In the genomic region with DNA sequence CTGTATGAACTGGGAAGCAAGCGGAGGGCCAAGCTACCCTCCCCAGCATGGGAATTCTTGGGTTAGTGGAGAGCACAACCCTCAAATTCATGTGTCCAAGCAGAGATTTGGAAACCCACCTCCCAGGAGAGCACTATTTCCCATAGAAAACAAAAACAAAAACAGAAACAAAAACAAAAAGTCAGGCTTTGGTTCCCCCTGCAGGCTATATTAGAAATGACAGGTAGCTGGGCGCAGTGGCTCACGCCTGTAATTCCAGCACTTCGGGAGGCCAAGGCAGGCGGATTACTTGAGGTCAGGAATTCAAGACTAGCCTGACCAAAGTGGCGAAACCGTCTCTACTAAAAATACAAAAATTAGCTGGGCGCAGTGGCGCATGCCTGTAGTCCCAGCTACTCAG, we compare ENCODE assay signal across 8 cellular contexts. TPM values are rescaled to one million over a fixed set of nuclear protein-coding genes. Genes with fewer than 3 reads are reported as not detected.
DNase-seq lines count a peak whose midpoint lies in the region; ATAC-seq and TF ChIP-seq lines count a peak whose summit lies in the region.

No MANE protein-coding gene starts in this region.

- BruUV-seq in HCT116 (replicated peaks; lab: Mats Ljungman, UMichigan) = no TSS peak

- TF ChIP-seq RAD21 in HCT116 (IDR thresholded peaks at IDR 0.05; ENCODE audit: low read depth) = peak; percentile 87

- ATAC-seq in HCT116 = peak; percentile 73
- peak in 3 of 4 donors; percentile 31 to 58 (median 50) for ATAC-seq in heart left ventricle
- peak; percentile 78 for ATAC-seq in sciatic nerve
- ATAC-seq in GM19455 (IDR thresholded peaks at IDR 0.05; ENCODE audit: unreplicated experiment) = no peak

- peak; percentile 71 for TF ChIP-seq CTCF in BE2C (IDR thresholded peaks at IDR 0.05; ENCODE audit: low read depth, low read length)
- TF ChIP-seq CTCF in HCT116 (IDR thresholded peaks at IDR 0.05 in 2 of 3, conservative IDR thresholded peaks at IDR 0.05 in 1 of 3; ENCODE audit: borderline replicate concordance in 1 of 3, insufficient read depth in 1 of 3, low read depth in 2 of 3, low read length in 2 of 3) = peak; percentile 61 to 85 (median 76); a peak in 5 of 6 replicates
- TF ChIP-seq CTCF in heart left ventricle (IDR thresholded peaks at IDR 0.05) = peak; percentile 77 to 90 (median 85)

- H3K27ac ChIP-seq in HCT116 (ENCODE audit: low read depth, low read length) (no peak overlapping the region), heart left ventricle (peak overlapping the region in 10 of 12 donors; percentile 0 to 71 (median 46))

- CTCF ChIA-PET in HCT116 (lab: Charles Lee) = interaction anchor here (0.6 to 2.4 kb wide), 17 partner anchors 10 to 825 kb away, joined by 3 to 24 read pairs (median 4); a partner anchor contains a TSS
- CTCF ChIA-PET in activated CD4-positive, alpha-beta memory T cell treated with anti-CD3 and anti-CD28 coated beads for 36 hours (lab: Charles Lee) = interaction anchor here (0.5 to 14.0 kb wide), 29 partner anchors 9 to 739 kb away, joined by 3 to 222 read pairs (median 3); a partner anchor contains a TSS

- peak overlapping the region; percentile 46 for H3K4me2 ChIP-seq in HCT116 (ENCODE audit: low read length)

- WGBS in heart left ventricle, 4 donors = 23 to 34% (median 24%) methylated on average over 9 of the region's 9 CpGs

- no peaks in the 10 kb centered on the region for H3K9me3 Mint-ChIP-seq in activated CD4-positive, alpha-beta memory T cell treated with anti-CD3 and anti-CD28 coated beads for 36 hours

- RAD21 ChIA-PET in HCT116 (lab: Charles Lee; ENCODE audit: low non-redundant PET in 1 of 2, low total read pairs in 2 of 2, uncharacterized antibody in 2 of 2, unreplicated experiment in 2 of 2) = interaction anchor here (0.6 to 0.7 kb wide), 3 partner anchors 14 to 510 kb away, joined by 3 to 6 read pairs (median 3); a partner anchor contains a TSS

- H3K4me3 ChIP-seq in BE2C (ENCODE audit: low read depth, low read length) = no peak overlapping the region
- no peak overlapping the region for H3K4me3 ChIP-seq in HCT116 (replicated peaks in 1 of 2; ENCODE audit: low read depth in 1 of 2, low read length in 2 of 2)
- peak overlapping the region in 7 of 12 donors; percentile 2 to 40 (median 18) for H3K4me3 ChIP-seq in heart left ventricle

- H3K36me3 Mint-ChIP-seq in activated CD4-positive, alpha-beta memory T cell treated with anti-CD3 and anti-CD28 coated beads for 36 hours = peaks cover 7% of the 10 kb centered on the region

- no peak overlapping the region for H2AFZ ChIP-seq in HCT116 (ENCODE audit: low read depth, low read length, poor library complexity, severe bottlenecking)

- H3K4me1 Mint-ChIP-seq in activated CD4-positive, alpha-beta memory T cell treated with anti-CD3 and anti-CD28 coated beads for 36 hours (ENCODE audit: low read depth) = peaks cover 18% of the 10 kb centered on the region

- in situ Hi-C loops in KBM-7 (cut with MboI; ENCODE audit: low pct_unique_long_range_greater_than_20kb, low sequenced_read_pairs) = no loop called here

- no peak overlapping the region for H3K4me3 Mint-ChIP-seq in activated CD4-positive, alpha-beta memory T cell treated with anti-CD3 and anti-CD28 coated beads for 36 hours

- H3K27me3 Mint-ChIP-seq in activated CD4-positive, alpha-beta memory T cell treated with anti-CD3 and anti-CD28 coated beads for 36 hours = no peaks in the 10 kb centered on the region

- no peak overlapping the region for H3K27ac Mint-ChIP-seq in activated CD4-positive, alpha-beta memory T cell treated with anti-CD3 and anti-CD28 coated beads for 36 hours

- TF ChIP-seq POLR2A in HCT116 (IDR thresholded peaks at IDR 0.05; ENCODE audit: borderline replicate concordance, extremely low read depth, insufficient read depth, insufficient read length) (no peak), heart left ventricle (IDR thresholded peaks at IDR 0.05) (no peak)

- no peaks in the 10 kb centered on the region for H3K9me2 ChIP-seq in HCT116 (ENCODE audit: insufficient read depth)

- H3K9me3 ChIP-seq in BE2C (no peaks in the 10 kb centered on the region), HCT116 (ENCODE audit: control insufficient read depth in 1 of 2, insufficient read depth in 1 of 2, low read depth in 1 of 2, low read length in 2 of 2) (no peaks in the 10 kb centered on the region), heart left ventricle (no peaks in the 10 kb centered on the region)

- DNase-seq in BE2C (peak; percentile 37), HCT116 (ENCODE audit: low read depth, low spot score) (no peak), heart left ventricle (no peak), sciatic nerve (ENCODE audit: low spot score) (no peak), GDM1 (lab: John Stamatoyannopoulos, UW) (no peak), KBM-7 (no peak)
- DNase-seq in activated CD4-positive, alpha-beta memory T cell treated with anti-CD3 and anti-CD28 coated beads for 36 hours = peak; percentile 41

- POLR2A ChIA-PET in HCT116 (lab: Charles Lee) = interaction anchor here (1.4 kb wide), 1 partner anchor 11 kb away, joined by 4 read pairs; a partner anchor contains a TSS
- POLR2A ChIA-PET in activated CD4-positive, alpha-beta memory T cell treated with anti-CD3 and anti-CD28 coated beads for 36 hours (lab: Charles Lee) = interaction anchor here (0.9 kb wide), 1 partner anchor 10 kb away, joined by 5 read pairs; a partner anchor contains a TSS

- no peak overlapping the region for H3K9ac ChIP-seq in HCT116 (ENCODE audit: low read length)

- H3K4me1 ChIP-seq in BE2C (no peaks in the 10 kb centered on the region; the same call in 1 of the 2 replicates), HCT116 (ENCODE audit: control insufficient read depth in 1 of 2, insufficient read depth in 2 of 2, low read length in 2 of 2) (peaks cover 6 to 37% of the 10 kb centered on the region in 2 experiments; a peak in 3 of 4 replicates), heart left ventricle (peaks cover 0 to 25% (median 8%) of the 10 kb centered on the region in 12 donors)

- H3K27me3 ChIP-seq in BE2C = no peaks in the 10 kb centered on the region
- H3K27me3 ChIP-seq in HCT116 (ENCODE audit: insufficient read depth, low read length) = no peaks in the 10 kb centered on the region
- no peaks in the 10 kb centered on the region for H3K27me3 ChIP-seq in heart left ventricle

- H3K79me2 ChIP-seq in HCT116 (ENCODE audit: insufficient read depth, low read length) = no peaks in the 10 kb centered on the region

- H3K36me3 ChIP-seq in BE2C = no peaks in the 10 kb centered on the region; the same call in none of the 2 replicates
- H3K36me3 ChIP-seq in HCT116 (ENCODE audit: control insufficient read depth in 1 of 2, insufficient read depth in 2 of 2, low read length in 2 of 2) = no peaks in the 10 kb centered on the region
- H3K36me3 ChIP-seq in heart left ventricle = peaks cover 0 to 50% (median 41%) of the 10 kb centered on the region in 9 donors

- no peaks in the 10 kb centered on the region for H4K20me1 ChIP-seq in HCT116 (ENCODE audit: insufficient read depth)

- intact Hi-C loops in HCT116 (cut with micrococcal nuclease) (loop anchor here (5.0 kb wide), 3 partner anchors 369 to 739 kb away; a partner anchor contains a TSS), heart left ventricle (cut with DNase I) (loop anchor here in 2 of 10 donors (1.0 to 2.0 kb wide), 2 partner anchors 15 to 16 kb away; no protein-coding TSS in a partner anchor), sciatic nerve (cut with DNase I) (no loop called here)
- intact Hi-C loops in activated CD4-positive, alpha-beta memory T cell treated with anti-CD3 and anti-CD28 coated beads for 36 hours (cut with micrococcal nuclease) = loop anchor here (2.0 kb wide), 1 partner anchor 17 kb away; no protein-coding TSS in a partner anchor

TF ChIP-seq in HCT116, 20 proteins besides CTCF, POLR2A, EP300 and RAD21 (continues in another document):
- TF ChIP-seq SP1 (IDR thresholded peaks at IDR 0.05; ENCODE audit: low read depth) (no peak), EGR1 (IDR thresholded peaks at IDR 0.05; ENCODE audit: low read depth) (no peak)

RNA-seq across cellular contexts. Expression of a gene that starts 10.8 kb away (rescaled TPM):
- 11.1 TPM for polyA plus RNA-seq in BE2C (2012; ENCODE audit: insufficient read depth, insufficient read length, low read depth)
- 1.2 TPM for total RNA-seq in HCT116 (2021; ENCODE audit: unreplicated experiment)
- 1.5 and 2.0 TPM in 2 replicates for polyA plus RNA-seq in HCT116 (2012)
- total RNA-seq in activated CD4-positive, alpha-beta memory T cell treated with anti-CD3 and anti-CD28 coated beads for 36 hours = 10 to 100 TPM; 16.4 to 18.3 TPM
- total RNA-seq in heart left ventricle = 10 to 100 TPM; 37.6 to 98.4 (median 54.2) TPM
- 10 to 100 TPM; 18.5 to 20.4 TPM for polyA plus RNA-seq in heart left ventricle
- 50.5 TPM for total RNA-seq in sciatic nerve

RNA-seq across cellular contexts. Expression of a gene that starts 12.4 kb away (rescaled TPM):
- 19.6 TPM for polyA plus RNA-seq in BE2C (2012; ENCODE audit: insufficient read depth, insufficient read length, low read depth)
- 20.2 TPM for total RNA-seq in HCT116 (2021; ENCODE audit: unreplicated experiment)
- polyA plus RNA-seq in HCT116 (2012) = 12.5 and 16.3 TPM in 2 replicates
- 10 to 100 TPM; 12.5 to 17.5 TPM for total RNA-seq in activated CD4-positive, alpha-beta memory T cell treated with anti-CD3 and anti-CD28 coated beads for 36 hours
- 10 to 100 TPM; 32.5 to 65.3 (median 42.0) TPM for total RNA-seq in heart left ventricle
- polyA plus RNA-seq in heart left ventricle = 10 to 100 TPM; 15.1 to 22.8 TPM
- total RNA-seq in sciatic nerve = 22.6 TPM

RNA-seq across cellular contexts. Expression of a gene that starts 13.8 kb away (rescaled TPM):
- 1.2 TPM for polyA plus RNA-seq in BE2C (2012; ENCODE audit: insufficient read depth, insufficient read length, low read depth)
- total RNA-seq in HCT116 (2021; ENCODE audit: unreplicated experiment) (2.7 TPM), heart left ventricle (1 to 10 TPM in 1 of 9 donors, under 1 TPM in 3, not detected in 5; 0.12 to 2.0 (median 0.35) TPM), sciatic nerve (5.6 TPM)
- 3.1 and 3.5 TPM in 2 replicates for polyA plus RNA-seq in HCT116 (2012)
- under 1 TPM in 1 of 2 experiments, not detected in 1; 0.19 TPM for total RNA-seq in activated CD4-positive, alpha-beta memory T cell treated with anti-CD3 and anti-CD28 coated beads for 36 hours
- under 1 TPM in 1 of 2 donors, not detected in 1; 0.19 TPM for polyA plus RNA-seq in heart left ventricle

RNA-seq across cellular contexts. Expression of a gene that starts 21.3 kb away (rescaled TPM):
- polyA plus RNA-seq in BE2C (2012; ENCODE audit: insufficient read depth, insufficient read length, low read depth) = 174 TPM
- total RNA-seq in HCT116 (2021; ENCODE audit: unreplicated experiment) (218 TPM), heart left ventricle (100 to 1,000 TPM in 2 of 9 donors, 10 to 100 TPM in 7; 51.7 to 113 (median 76.1) TPM), sciatic nerve (215 TPM)
- polyA plus RNA-seq in HCT116 (2012) = 162 and 205 TPM in 2 replicates
- total RNA-seq in activated CD4-positive, alpha-beta memory T cell treated with anti-CD3 and anti-CD28 coated beads for 36 hours = 100 to 1,000 TPM; 153 to 160 TPM
- 10 to 100 TPM; 72.0 to 94.1 TPM for polyA plus RNA-seq in heart left ventricle

RNA-seq across cellular contexts. Expression of a gene that starts 40.5 kb away (rescaled TPM):
- polyA plus RNA-seq in BE2C (2012; ENCODE audit: insufficient read depth, insufficient read length, low read depth) = 0.26 TPM
- total RNA-seq in HCT116 (2021; ENCODE audit: unreplicated experiment) (0.86 TPM), heart left ventricle (under 1 TPM in 7 of 9 donors, not detected in 2; 0.09 to 0.59 (median 0.38) TPM), sciatic nerve (0.22 TPM)
- polyA plus RNA-seq in HCT116 (2012) = 0.82 and 0.85 TPM in 2 replicates
- total RNA-seq in activated CD4-positive, alpha-beta memory T cell treated with anti-CD3 and anti-CD28 coated beads for 36 hours = 1 to 10 TPM in 1 of 2 experiments, under 1 TPM in 1; 0.64 to 1.3 TPM
- under 1 TPM; 0.07 to 0.65 TPM for polyA plus RNA-seq in heart left ventricle

Comparison
In these comparisons a context has a peak if more than half of its experiments do, and no peak if none do; other contexts are left out.
1. DNase-seq: peak in BE2C (single experiment) and activated CD4-positive, alpha-beta memory T cell treated with anti-CD3 and anti-CD28 coated beads for 36 hours (single experiment); none in HCT116 (single experiment), heart left ventricle (0 of 5), sciatic nerve (single experiment), GDM1 (single experiment) and KBM-7 (single experiment).
2. H3K4me3 ChIP-seq: peak in heart left ventricle (7 of 12); none in BE2C (single experiment) and HCT116 (0 of 2).
3. Peak in every context shown above with its lines, with median percentiles within 50 percentile points of each other: CTCF ChIP-seq.